1 cellular context compared by ENCODE assay signal in the genomic region with DNA sequence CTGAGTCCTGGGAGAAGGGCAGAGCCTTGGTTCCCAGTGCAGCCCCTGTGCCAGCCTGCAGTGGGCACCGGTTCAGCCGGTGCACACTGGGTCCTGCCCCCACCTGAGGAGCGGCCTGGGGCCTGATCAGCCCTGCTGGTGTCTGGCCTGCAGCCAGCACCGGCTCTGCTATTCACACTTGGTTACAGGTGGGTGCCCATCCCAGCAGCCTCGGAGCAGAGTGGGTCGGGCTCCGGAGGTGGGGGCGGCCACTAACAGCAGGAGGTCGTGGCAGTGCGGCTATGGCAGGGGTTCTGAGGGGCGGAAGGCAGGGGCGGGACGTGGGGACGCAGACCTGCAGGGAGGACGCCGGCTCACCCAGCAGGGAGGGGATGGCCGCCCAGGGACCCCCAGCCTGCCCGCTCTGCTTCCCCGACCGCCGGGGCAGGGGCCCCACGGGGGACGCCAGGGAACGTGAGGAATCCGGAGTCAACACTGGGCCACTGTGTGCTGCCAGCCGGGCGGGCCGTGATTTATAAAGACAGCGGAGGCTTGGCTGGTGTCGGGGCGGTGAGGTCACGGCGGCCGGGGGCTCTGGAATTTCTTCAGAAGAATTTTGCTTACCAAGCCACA.
TF ChIP-seq lines count a peak whose summit lies in the region.

No MANE protein-coding gene starts in this region.

TF ChIP-seq in HEK293, 187 proteins besides CTCF, POLR2A, EP300 and RAD21 (continued from another document and continues in another):
- no peak for TF ChIP-seq ZBTB11 (tag by site-specific recombination; conservative IDR thresholded peaks at IDR 0.05; ENCODE audit: low read depth)
- TF ChIP-seq, protein P1, sequence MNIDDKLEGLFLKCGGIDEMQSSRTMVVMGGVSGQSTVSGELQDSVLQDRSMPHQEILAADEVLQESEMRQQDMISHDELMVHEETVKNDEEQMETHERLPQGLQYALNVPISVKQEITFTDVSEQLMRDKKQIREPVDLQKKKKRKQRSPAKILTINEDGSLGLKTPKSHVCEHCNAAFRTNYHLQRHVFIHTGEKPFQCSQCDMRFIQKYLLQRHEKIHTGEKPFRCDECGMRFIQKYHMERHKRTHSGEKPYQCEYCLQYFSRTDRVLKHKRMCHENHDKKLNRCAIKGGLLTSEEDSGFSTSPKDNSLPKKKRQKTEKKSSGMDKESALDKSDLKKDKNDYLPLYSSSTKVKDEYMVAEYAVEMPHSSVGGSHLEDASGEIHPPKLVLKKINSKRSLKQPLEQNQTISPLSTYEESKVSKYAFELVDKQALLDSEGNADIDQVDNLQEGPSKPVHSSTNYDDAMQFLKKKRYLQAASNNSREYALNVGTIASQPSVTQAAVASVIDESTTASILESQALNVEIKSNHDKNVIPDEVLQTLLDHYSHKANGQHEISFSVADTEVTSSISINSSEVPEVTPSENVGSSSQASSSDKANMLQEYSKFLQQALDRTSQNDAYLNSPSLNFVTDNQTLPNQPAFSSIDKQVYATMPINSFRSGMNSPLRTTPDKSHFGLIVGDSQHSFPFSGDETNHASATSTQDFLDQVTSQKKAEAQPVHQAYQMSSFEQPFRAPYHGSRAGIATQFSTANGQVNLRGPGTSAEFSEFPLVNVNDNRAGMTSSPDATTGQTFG (tag by site-specific recombination; IDR thresholded peaks at IDR 0.05; ENCODE audit: borderline replicate concordance), result no peak
- no peak for TF ChIP-seq ZNF561 (tag by site-specific recombination; IDR thresholded peaks at IDR 0.05; ENCODE audit: borderline replicate concordance)
- TF ChIP-seq SCRT2 (tag by site-specific recombination; IDR thresholded peaks at IDR 0.05), result peak; percentile 99
- no peak for TF ChIP-seq ZNF266 (tag by site-specific recombination; IDR thresholded peaks at IDR 0.05; ENCODE audit: low read depth)
- no peak for TF ChIP-seq ZNF416 (tag by site-specific recombination; IDR thresholded peaks at IDR 0.05)
- peak; percentile 47; the same call in 1 of the 2 replicates for TF ChIP-seq GLIS2 (tag by site-specific recombination; IDR thresholded peaks at IDR 0.05)
- peak; percentile 69 for TF ChIP-seq HIC1 (tag by site-specific recombination; IDR thresholded peaks at IDR 0.05)
- TF ChIP-seq TRIM28 (IDR thresholded peaks at IDR 0.05; ENCODE audit: borderline replicate concordance, low read length), result no peak
- 0 out of 2 replicates have a peak, but pooled peaks have one; percentile 17 for TF ChIP-seq SP7 (tag by site-specific recombination; IDR thresholded peaks at IDR 0.05)
- TF ChIP-seq ZNF133 (tag by site-specific recombination; IDR thresholded peaks at IDR 0.05), result no peak
- no peak for TF ChIP-seq ZNF621 (tag by site-specific recombination; IDR thresholded peaks at IDR 0.05)
- no peak for TF ChIP-seq AEBP2 (tag by site-specific recombination; IDR thresholded peaks at IDR 0.05; ENCODE audit: borderline replicate concordance)
- TF ChIP-seq ZFP37 (tag by site-specific recombination; IDR thresholded peaks at IDR 0.05), result no peak
- no peak for TF ChIP-seq ZNF558 (tag by site-specific recombination; IDR thresholded peaks at IDR 0.05)
- TF ChIP-seq EGR2 (tag by site-specific recombination; IDR thresholded peaks at IDR 0.05; ENCODE audit: low read depth), result peak; percentile 88
- TF ChIP-seq ZNF223 (tag by site-specific recombination; IDR thresholded peaks at IDR 0.05), result no peak
- TF ChIP-seq ZNF514 (tag by site-specific recombination; IDR thresholded peaks at IDR 0.05), result no peak
- no peak for TF ChIP-seq ZNF623 (tag by site-specific recombination; IDR thresholded peaks at IDR 0.05)
- no peak for TF ChIP-seq ZNF280C (tag by site-specific recombination; IDR thresholded peaks at IDR 0.05)
- peak; percentile 94; the same call in 1 of the 2 replicates for TF ChIP-seq SCRT1 (tag by site-specific recombination; IDR thresholded peaks at IDR 0.05; ENCODE audit: borderline replicate concordance)
- no peak for TF ChIP-seq SP3 (tag by site-specific recombination; IDR thresholded peaks at IDR 0.05)
- no peak for TF ChIP-seq ZNF174 (tag by site-specific recombination; IDR thresholded peaks at IDR 0.05)
- no peak for TF ChIP-seq ZNF112 (tag by site-specific recombination; IDR thresholded peaks at IDR 0.05)
- no peak for TF ChIP-seq ZNF654 (tag by site-specific recombination; IDR thresholded peaks at IDR 0.05; ENCODE audit: low read depth)
- TF ChIP-seq ZNF544 (tag by site-specific recombination; IDR thresholded peaks at IDR 0.05), result no peak
- TF ChIP-seq YY1 (tag by site-specific recombination; IDR thresholded peaks at IDR 0.05), result no peak
- TF ChIP-seq, protein P2, sequence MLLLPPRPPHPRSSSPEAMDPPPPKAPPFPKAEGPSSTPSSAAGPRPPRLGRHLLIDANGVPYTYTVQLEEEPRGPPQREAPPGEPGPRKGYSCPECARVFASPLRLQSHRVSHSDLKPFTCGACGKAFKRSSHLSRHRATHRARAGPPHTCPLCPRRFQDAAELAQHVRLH (tag by site-specific recombination; IDR thresholded peaks at IDR 0.05), result no peak
- no peak for TF ChIP-seq MZF1 (tag by site-specific recombination; IDR thresholded peaks at IDR 0.05; ENCODE audit: borderline replicate concordance)
- no peak for TF ChIP-seq ZNF521 (tag by site-specific recombination; IDR thresholded peaks at IDR 0.05)
- no peak for TF ChIP-seq ZNF843 (tag by site-specific recombination; IDR thresholded peaks at IDR 0.05)
- no peak for TF ChIP-seq ZNF596 (tag by site-specific recombination; IDR thresholded peaks at IDR 0.05)
- TF ChIP-seq ZNF211 (tag by site-specific recombination; IDR thresholded peaks at IDR 0.05; ENCODE audit: low read depth), result no peak
- TF ChIP-seq KLF8 (tag by site-specific recombination; IDR thresholded peaks at IDR 0.05), result no peak
- no peak for TF ChIP-seq ZNF660 (tag by site-specific recombination; IDR thresholded peaks at IDR 0.05)
- TF ChIP-seq ZNF433 (tag by site-specific recombination; IDR thresholded peaks at IDR 0.05; ENCODE audit: low read depth), result no peak
- TF ChIP-seq RBAK (tag by site-specific recombination; IDR thresholded peaks at IDR 0.05), result no peak
- TF ChIP-seq, protein P3, sequence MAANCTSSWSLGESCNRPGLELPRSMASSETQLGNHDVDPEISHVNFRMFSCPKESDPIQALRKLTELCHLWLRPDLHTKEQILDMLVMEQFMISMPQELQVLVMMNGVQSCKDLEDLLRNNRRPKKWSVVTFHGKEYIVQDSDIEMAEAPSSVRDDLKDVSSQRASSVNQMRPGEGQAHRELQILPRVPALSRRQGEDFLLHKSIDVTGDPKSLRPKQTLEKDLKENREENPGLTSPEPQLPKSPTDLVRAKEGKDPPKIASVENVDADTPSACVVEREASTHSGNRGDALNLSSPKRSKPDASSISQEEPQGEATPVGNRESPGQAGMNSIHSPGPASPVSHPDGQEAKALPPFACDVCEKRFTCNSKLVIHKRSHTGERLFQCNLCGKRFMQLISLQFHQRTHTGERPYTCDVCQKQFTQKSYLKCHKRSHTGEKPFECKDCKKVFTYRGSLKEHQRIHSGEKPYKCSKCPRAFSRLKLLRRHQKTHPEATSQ (tag by site-specific recombination; IDR thresholded peaks at IDR 0.05), result no peak
- TF ChIP-seq GLIS1 (tag by site-specific recombination; IDR thresholded peaks at IDR 0.05), result no peak; the same call in 1 of the 2 replicates
- TF ChIP-seq ZNF169 (tag by site-specific recombination; IDR thresholded peaks at IDR 0.05), result no peak
- no peak for TF ChIP-seq INSM2 (tag by site-specific recombination; IDR thresholded peaks at IDR 0.05)
- no peak for TF ChIP-seq ZNF426 (tag by site-specific recombination; IDR thresholded peaks at IDR 0.05)
- peak; percentile 90 for TF ChIP-seq ZFHX2 (tag by site-specific recombination; conservative IDR thresholded peaks at IDR 0.05)
- TF ChIP-seq ZNF335 (tag by site-specific recombination; conservative IDR thresholded peaks at IDR 0.05), result no peak
- TF ChIP-seq ZNF549 (tag by site-specific recombination; IDR thresholded peaks at IDR 0.05), result no peak
- no peak for TF ChIP-seq ZNF670 (tag by site-specific recombination; IDR thresholded peaks at IDR 0.05; ENCODE audit: low read depth)
- TF ChIP-seq, protein P4, sequence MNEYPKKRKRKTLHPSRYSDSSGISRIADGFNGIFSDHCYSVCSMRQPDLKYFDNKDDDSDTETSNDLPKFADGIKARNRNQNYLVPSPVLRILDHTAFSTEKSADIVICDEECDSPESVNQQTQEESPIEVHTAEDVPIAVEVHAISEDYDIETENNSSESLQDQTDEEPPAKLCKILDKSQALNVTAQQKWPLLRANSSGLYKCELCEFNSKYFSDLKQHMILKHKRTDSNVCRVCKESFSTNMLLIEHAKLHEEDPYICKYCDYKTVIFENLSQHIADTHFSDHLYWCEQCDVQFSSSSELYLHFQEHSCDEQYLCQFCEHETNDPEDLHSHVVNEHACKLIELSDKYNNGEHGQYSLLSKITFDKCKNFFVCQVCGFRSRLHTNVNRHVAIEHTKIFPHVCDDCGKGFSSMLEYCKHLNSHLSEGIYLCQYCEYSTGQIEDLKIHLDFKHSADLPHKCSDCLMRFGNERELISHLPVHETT (tag by site-specific recombination; IDR thresholded peaks at IDR 0.05), result no peak
